In genomic region chr1:243726792-243727502, GRCh38 we compare ENCODE assay signal across 10 cellular contexts.
DNase-seq lines count a peak whose midpoint lies in the region; ATAC-seq and TF ChIP-seq lines count a peak whose summit lies in the region.
"Had no signal": no experiment of that assay in that cellular context is flagged by ENCODE, and none has a peak within 500 bp of the region (broad histone marks: within the 10 kb centered on the region; RNA-seq: fewer than 3 reads in every experiment).

No MANE protein-coding gene starts in this region.

- TF ChIP-seq CTCF in MM.1S (IDR thresholded peaks at IDR 0.05; ENCODE audit: low read length) (no peak), GM10248 (IDR thresholded peaks at IDR 0.05; ENCODE audit: control extremely low read depth, extremely low read depth, low read depth, missing control alignments) (no peak)

- H3K79me2 ChIP-seq in MM.1S (ENCODE audit: low read length): no peaks in the 10 kb centered on the region

- no peaks in the 10 kb centered on the region for H3K27me3 ChIP-seq in CD4-positive, CD25-positive, alpha-beta regulatory T cell (ENCODE audit: control insufficient read depth, insufficient read depth, low read length)
- peaks cover 14% of the 10 kb centered on the region; the same call in 1 of the 2 replicates for H3K27me3 ChIP-seq in MM.1S (replicated peaks; ENCODE audit: insufficient read depth, low read length)

- intact Hi-C loops in activated T-helper 2 cell treated with anti-CD3 and anti-CD28 coated beads, Interferon-gamma antibody, Interleukin-2, Interleukin-4, amounts not matched to agents 10 μg/mL and 5 μg/mL and 100 μg/mL, durations not matched to agents 14 hours and 24 hours and 36 hours (cut with micrococcal nuclease): no loop called here

- H3K4me2 ChIP-seq in MM.1S (ENCODE audit: low read depth, low read length): peak overlapping the region; percentile 76; the same call in 1 of the 2 replicates

- peaks cover 22 to 32% (median 26%) of the 10 kb centered on the region in 4 donors for H3K4me1 Mint-ChIP-seq in CD4-positive, CD25-positive, alpha-beta regulatory T cell
- H3K4me1 Mint-ChIP-seq in naive thymus-derived CD8-positive, alpha-beta T cell: peaks cover 14 to 61% (median 31%) of the 10 kb centered on the region in 4 donors
- peaks cover 30% of the 10 kb centered on the region for H3K4me1 Mint-ChIP-seq in activated T-helper 2 cell treated with anti-CD3 and anti-CD28 coated beads, Interferon-gamma antibody, Interleukin-2, Interleukin-4, amounts not matched to agents 10 μg/mL and 5 μg/mL and 100 μg/mL, durations not matched to agents 14 hours and 24 hours and 36 hours (ENCODE audit: low read depth)

- no peak for ATAC-seq in CD4-positive, CD25-positive, alpha-beta regulatory T cell (ENCODE audit: low read depth in 2 of 2)
- peak; percentile 4 for ATAC-seq in GM19467 (IDR thresholded peaks at IDR 0.05; ENCODE audit: unreplicated experiment)
- ATAC-seq in HG02943 (IDR thresholded peaks at IDR 0.05; ENCODE audit: low read depth, unreplicated experiment): peak; percentile 11
- no peak for ATAC-seq in naive thymus-derived CD8-positive, alpha-beta T cell

- H3K27ac ChIP-seq in CD4-positive, CD25-positive, alpha-beta regulatory T cell (ENCODE audit: insufficient read depth, low read length, poor library complexity, severe bottlenecking): no peak overlapping the region
- H3K27ac ChIP-seq in MM.1S (ENCODE audit: low read length): peak overlapping the region; percentile 62; the same call in 1 of the 2 replicates

- no peak overlapping the region for H2AFZ ChIP-seq in MM.1S (ENCODE audit: low read length)

- no peak overlapping the region for H3K9ac ChIP-seq in MM.1S (ENCODE audit: low read length)

- H4K20me1 ChIP-seq in MM.1S (ENCODE audit: insufficient read depth, low read length): no peaks in the 10 kb centered on the region

- no peaks in the 10 kb centered on the region for H3K27me3 Mint-ChIP-seq in CD4-positive, CD25-positive, alpha-beta regulatory T cell
- H3K27me3 Mint-ChIP-seq in naive thymus-derived CD8-positive, alpha-beta T cell: no peaks in the 10 kb centered on the region
- no peaks in the 10 kb centered on the region for H3K27me3 Mint-ChIP-seq in activated T-helper 2 cell treated with anti-CD3 and anti-CD28 coated beads, Interferon-gamma antibody, Interleukin-2, Interleukin-4, amounts not matched to agents 10 μg/mL and 5 μg/mL and 100 μg/mL, durations not matched to agents 14 hours and 24 hours and 36 hours (ENCODE audit: low read depth)

- CTCF ChIA-PET in GM10248 (lab: Yijun Ruan, JAX): interaction anchor here (1.4 to 1.7 kb wide), 2 partner anchors 21 to 384 kb away, joined by 4 read pairs; no protein-coding TSS in a partner anchor

- DNase-seq in CD4-positive, CD25-positive, alpha-beta regulatory T cell: no peak
- DNase-seq in MM.1S (no peak), epidermal melanocyte (ENCODE audit: insufficient read length, low spot score) (no peak), GM10248 (ENCODE audit: extremely low spot score) (no peak)
- DNase-seq in naive thymus-derived CD8-positive, alpha-beta T cell: no peak
- no peak for DNase-seq in activated T-helper 2 cell treated with anti-CD3 and anti-CD28 coated beads, Interferon-gamma antibody, Interleukin-2, Interleukin-4, amounts not matched to agents 10 μg/mL and 5 μg/mL and 100 μg/mL, durations not matched to agents 14 hours and 24 hours and 36 hours (ENCODE audit: low spot score)
- DNase-seq: NCI-H2107 had no signal

- peaks cover 36% of the 10 kb centered on the region for H3F3A ChIP-seq in MM.1S (ENCODE audit: insufficient read depth, low read length)

- no peak overlapping the region for H3K4me3 Mint-ChIP-seq in CD4-positive, CD25-positive, alpha-beta regulatory T cell
- H3K4me3 Mint-ChIP-seq in naive thymus-derived CD8-positive, alpha-beta T cell: no peak overlapping the region
- H3K4me3 Mint-ChIP-seq in activated T-helper 2 cell treated with anti-CD3 and anti-CD28 coated beads, Interferon-gamma antibody, Interleukin-2, Interleukin-4, amounts not matched to agents 10 μg/mL and 5 μg/mL and 100 μg/mL, durations not matched to agents 14 hours and 24 hours and 36 hours (ENCODE audit: low read depth): no peak overlapping the region
- H3K4me3 Mint-ChIP-seq: T-helper 2 cell treated with Interferon-gamma antibody and Interleukin-4, amounts not matched to agents 5 μg/mL and 100 μg/mL, for 36 hours had no signal

- peaks cover 11% of the 10 kb centered on the region for H3K36me3 Mint-ChIP-seq in CD4-positive, CD25-positive, alpha-beta regulatory T cell
- H3K36me3 Mint-ChIP-seq in naive thymus-derived CD8-positive, alpha-beta T cell: peaks cover 0 to 19% (median 10%) of the 10 kb centered on the region in 3 donors
- H3K36me3 Mint-ChIP-seq in activated T-helper 2 cell treated with anti-CD3 and anti-CD28 coated beads, Interferon-gamma antibody, Interleukin-2, Interleukin-4, amounts not matched to agents 10 μg/mL and 5 μg/mL and 100 μg/mL, durations not matched to agents 14 hours and 24 hours and 36 hours (ENCODE audit: low read depth): peaks cover 6% of the 10 kb centered on the region

- H3K9me3 ChIP-seq in CD4-positive, CD25-positive, alpha-beta regulatory T cell (ENCODE audit: control insufficient read depth in 2 of 2, low read length in 2 of 2): no peaks in the 10 kb centered on the region
- no peaks in the 10 kb centered on the region for H3K9me3 ChIP-seq in MM.1S (replicated peaks; ENCODE audit: insufficient read depth, low read length)

- H3K9me3 Mint-ChIP-seq in CD4-positive, CD25-positive, alpha-beta regulatory T cell: peaks cover 0 to 3% (median 0%) of the 10 kb centered on the region in 7 donors
- no peaks in the 10 kb centered on the region for H3K9me3 Mint-ChIP-seq in naive thymus-derived CD8-positive, alpha-beta T cell
- peaks cover 6% of the 10 kb centered on the region for H3K9me3 Mint-ChIP-seq in activated T-helper 2 cell treated with anti-CD3 and anti-CD28 coated beads, Interferon-gamma antibody, Interleukin-2, Interleukin-4, amounts not matched to agents 10 μg/mL and 5 μg/mL and 100 μg/mL, durations not matched to agents 14 hours and 24 hours and 36 hours

- peak overlapping the region in 2 of 3 donors; percentile 2 to 22 for H3K27ac Mint-ChIP-seq in CD4-positive, CD25-positive, alpha-beta regulatory T cell
- H3K27ac Mint-ChIP-seq in naive thymus-derived CD8-positive, alpha-beta T cell: peak overlapping the region in 3 of 10 donors; percentile 18 to 70 (median 54)
- no peak overlapping the region for H3K27ac Mint-ChIP-seq in activated T-helper 2 cell treated with anti-CD3 and anti-CD28 coated beads, Interferon-gamma antibody, Interleukin-2, Interleukin-4, amounts not matched to agents 10 μg/mL and 5 μg/mL and 100 μg/mL, durations not matched to agents 14 hours and 24 hours and 36 hours
- H3K27ac Mint-ChIP-seq: T-helper 2 cell treated with Interferon-gamma antibody and Interleukin-4, amounts not matched to agents 5 μg/mL and 100 μg/mL, for 36 hours had no signal

- peaks cover 1% of the 10 kb centered on the region for H3K36me3 ChIP-seq in CD4-positive, CD25-positive, alpha-beta regulatory T cell (ENCODE audit: control insufficient read depth, insufficient read depth, low read length)
- H3K36me3 ChIP-seq in MM.1S (replicated peaks; ENCODE audit: insufficient read depth, low read length): no peaks in the 10 kb centered on the region

- no peaks in the 10 kb centered on the region for H3K9me2 ChIP-seq in MM.1S (replicated peaks; ENCODE audit: insufficient read depth, low read length)

- POLR2A ChIA-PET in GM10248 (lab: Yijun Ruan, JAX): no interaction called here
- POLR2A ChIA-PET in naive thymus-derived CD8-positive, alpha-beta T cell (lab: Charles Lee): no interaction called here

- no peaks in the 10 kb centered on the region for H3K4me1 ChIP-seq in CD4-positive, CD25-positive, alpha-beta regulatory T cell (ENCODE audit: control insufficient read depth, insufficient read depth, low read length, poor library complexity, severe bottlenecking)
- H3K4me1 ChIP-seq in MM.1S (ENCODE audit: low read length): peaks cover 45% of the 10 kb centered on the region

- H3K4me3 ChIP-seq in CD4-positive, CD25-positive, alpha-beta regulatory T cell (ENCODE audit: low read depth, low read length): no peak overlapping the region
- H3K4me3 ChIP-seq in MM.1S (ENCODE audit: low read length): no peak overlapping the region

Comparison
In these comparisons a context has a peak if more than half of its experiments do, and no peak if none do; other contexts are left out.
1. ATAC-seq: peak in GM19467 (single experiment) and HG02943 (single experiment); none in CD4-positive, CD25-positive, alpha-beta regulatory T cell (0 of 2) and naive thymus-derived CD8-positive, alpha-beta T cell (0 of 2).